ENCODE assay signal across 7 cellular contexts in the genomic region with DNA sequence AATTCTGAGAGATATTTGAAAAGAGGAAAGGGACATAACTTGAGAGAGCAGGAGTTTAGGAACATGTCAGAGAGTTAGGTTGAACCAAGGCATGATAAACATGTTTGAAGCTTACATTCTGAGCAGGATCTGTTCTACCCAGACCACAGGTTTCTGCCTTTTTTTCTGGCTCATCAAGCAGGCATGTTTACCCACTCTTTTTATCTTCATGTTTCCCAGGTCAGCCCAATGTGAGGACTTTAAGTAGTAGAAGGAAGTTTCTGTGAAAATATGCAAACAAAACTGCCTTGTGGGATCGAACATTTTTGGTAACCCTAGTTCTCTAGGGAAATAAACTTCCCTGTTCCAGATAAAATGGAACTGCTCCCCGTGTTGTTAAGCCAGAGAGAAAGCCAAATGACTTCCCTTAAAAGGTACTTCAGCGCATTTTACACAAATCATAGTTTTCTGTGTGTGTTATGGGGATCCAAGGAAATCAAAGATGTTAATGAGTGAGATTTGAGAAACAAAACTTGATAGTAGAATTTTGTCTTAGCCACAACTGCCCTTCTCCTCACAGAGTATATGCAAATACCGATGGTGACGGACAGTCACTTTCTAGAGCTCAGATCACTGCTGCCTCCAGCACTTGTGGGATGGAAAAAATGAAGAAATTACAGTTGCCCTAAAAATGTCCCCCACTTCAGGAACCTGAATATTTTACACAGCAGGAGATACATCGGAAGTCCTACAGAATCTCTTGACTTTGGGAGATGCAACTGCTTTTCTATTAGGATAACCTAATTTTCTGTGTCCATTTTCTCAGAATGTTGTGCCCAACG. TPM values are rescaled to one million over a fixed set of nuclear protein-coding genes. Genes with fewer than 3 reads are reported as not detected.
DNase-seq lines count a peak whose midpoint lies in the region; ATAC-seq, FAIRE-seq and TF ChIP-seq lines count a peak whose summit lies in the region.

No MANE protein-coding gene starts in this region.

- H3K4me3 ChIP-seq in iPS DF 6.9 (ENCODE audit: low read length) (peak overlapping the region; percentile 86; the same call in 1 of the 2 replicates), smooth muscle cell (peak overlapping the region; percentile 92)

- peak overlapping the region; percentile 99 for H3K9ac ChIP-seq in smooth muscle cell (ENCODE audit: low read depth)

- H3K27me3 Mint-ChIP-seq in activated naive CD8-positive, alpha-beta T cell = no peaks in the 10 kb centered on the region

- H3K36me3 ChIP-seq in iPS DF 6.9 (ENCODE audit: control insufficient read depth, insufficient read depth, low read length) (no peaks in the 10 kb centered on the region), smooth muscle cell (ENCODE audit: low read depth) (no peaks in the 10 kb centered on the region)

- H3K4me1 ChIP-seq in iPS DF 6.9 (ENCODE audit: control insufficient read depth, insufficient read depth, low read length) (no peaks in the 10 kb centered on the region), smooth muscle cell (ENCODE audit: low read depth) (peaks cover 15% of the 10 kb centered on the region)

- H3K27ac ChIP-seq in iPS DF 6.9 (ENCODE audit: low read length) = no peak overlapping the region
- H3K27ac ChIP-seq in smooth muscle cell (ENCODE audit: low read depth) = peak overlapping the region; percentile 96

- no peak for DNase-seq in iPS DF 6.9 (ENCODE audit: low read depth, low spot score)
- no peak for DNase-seq in smooth muscle cell (lab: John Stamatoyannopoulos, UW; ENCODE audit: unreplicated experiment)
- no peak for DNase-seq in frontal cortex (ENCODE audit: low spot score in 2 of 2)

- H3F3A ChIP-seq in smooth muscle cell (ENCODE audit: low read depth) = peaks cover 6% of the 10 kb centered on the region

- no peaks in the 10 kb centered on the region for H3K36me3 Mint-ChIP-seq in activated naive CD8-positive, alpha-beta T cell

- peak overlapping the region; percentile 88 for H3K4me2 ChIP-seq in smooth muscle cell

- peaks cover 45% of the 10 kb centered on the region for H3K4me1 Mint-ChIP-seq in activated naive CD8-positive, alpha-beta T cell (ENCODE audit: low read depth)

- no peaks in the 10 kb centered on the region for H3K27me3 ChIP-seq in iPS DF 6.9 (ENCODE audit: control insufficient read depth, insufficient read depth, low read length)
- peaks cover 22% of the 10 kb centered on the region for H3K27me3 ChIP-seq in smooth muscle cell (ENCODE audit: low read depth)

- no CpG with 5 or more reads among the region's 7 CpGs for WGBS in iPS DF 6.9 (ENCODE audit: insufficient coverage, insufficient read length)
- 35% methylated on average over 7 of the region's 7 CpGs for WGBS in smooth muscle cell (ENCODE audit: low lambda C conversion rate)

- no peak for TF ChIP-seq CTCF in smooth muscle cell (IDR thresholded peaks at IDR 0.05; ENCODE audit: borderline replicate concordance, insufficient read depth, poor library complexity, severe bottlenecking)

- H3K9me3 Mint-ChIP-seq in activated naive CD8-positive, alpha-beta T cell (ENCODE audit: low read depth) = no peaks in the 10 kb centered on the region

- peak overlapping the region; percentile 97 for H3K4me3 Mint-ChIP-seq in activated naive CD8-positive, alpha-beta T cell

- peaks cover 35% of the 10 kb centered on the region for H3K79me2 ChIP-seq in smooth muscle cell (ENCODE audit: low read depth)

- H4K20me1 ChIP-seq in smooth muscle cell (ENCODE audit: low read depth) = peaks cover 30% of the 10 kb centered on the region

- FAIRE-seq in frontal cortex (lab: Jason Lieb, UNC) = no peak

- H3K9me3 ChIP-seq in iPS DF 6.9 (ENCODE audit: control insufficient read depth, insufficient read depth, low read length) (no peaks in the 10 kb centered on the region), smooth muscle cell (replicated peaks; ENCODE audit: low read depth) (no peaks in the 10 kb centered on the region)

- ATAC-seq in GM18907 (IDR thresholded peaks at IDR 0.05; ENCODE audit: unreplicated experiment) = peak; percentile 29
- ATAC-seq in HG03432 (IDR thresholded peaks at IDR 0.05; ENCODE audit: unreplicated experiment) = peak; percentile 16
- ATAC-seq in HG02840 (IDR thresholded peaks at IDR 0.05; ENCODE audit: low FRiP score, unreplicated experiment) = no peak

- peak overlapping the region; percentile 89 for H2AFZ ChIP-seq in smooth muscle cell (ENCODE audit: low read depth)

- peak overlapping the region; percentile 99 for H3K27ac Mint-ChIP-seq in activated naive CD8-positive, alpha-beta T cell

RNA-seq across cellular contexts. Expression of gene HIPK1, which starts 0.8 kb away (rescaled TPM):
- total RNA-seq in smooth muscle cell (34.2 TPM in 2 replicates), frontal cortex (35.5 TPM)
- polyA plus RNA-seq in smooth muscle cell = 11.4 and 12.0 TPM in 2 replicates

RNA-seq across cellular contexts. Expression of gene DCLRE1B, which starts 23.2 kb away (rescaled TPM):
- 5.6 and 11.0 TPM in 2 replicates for total RNA-seq in smooth muscle cell
- 5.9 and 6.6 TPM in 2 replicates for polyA plus RNA-seq in smooth muscle cell
- total RNA-seq in frontal cortex = 6.5 TPM

RNA-seq across cellular contexts. Expression of gene AP4B1, which starts 23.7 kb away (rescaled TPM):
- total RNA-seq in smooth muscle cell (9.4 and 17.3 TPM in 2 replicates), frontal cortex (27.3 TPM)
- polyA plus RNA-seq in smooth muscle cell = 8.5 and 11.6 TPM in 2 replicates

RNA-seq across cellular contexts. Expression of gene BCL2L15, which starts 41.0 kb away (rescaled TPM):
- 0.13 TPM in 1 of 2 replicates, not detected in the other for total RNA-seq in smooth muscle cell
- not detected in 2 replicates for polyA plus RNA-seq in smooth muscle cell
- 0.82 TPM for total RNA-seq in frontal cortex

RNA-seq across cellular contexts. Expression of gene OLFML3, which starts 50.9 kb away (rescaled TPM):
- total RNA-seq in smooth muscle cell = 220 and 274 TPM in 2 replicates
- 256 and 308 TPM in 2 replicates for polyA plus RNA-seq in smooth muscle cell
- total RNA-seq in frontal cortex = 17.5 TPM
